ENCODE assay signal across 8 cellular contexts in genomic region chr3:176872771-176873209, GRCh38.
DNase-seq lines count a peak whose midpoint lies in the region; ATAC-seq, FAIRE-seq and TF ChIP-seq lines count a peak whose summit lies in the region.

No MANE protein-coding gene starts in this region.

- intact Hi-C loops in spleen (cut with DNase I; ENCODE audit: low total_unique reads), result loop anchor here (5.0 kb wide), 2 partner anchors 70 to 1515 kb away; no protein-coding TSS in a partner anchor

- DNase-seq in GM03348 (ENCODE audit: low spot score) (peak; percentile 28), HUDEP-2 (lab: John Stamatoyannopoulos, UW; ENCODE audit: unreplicated experiment in 76 of 76) (peak in 42 of 76 experiments; percentile 0 to 50 (median 11)), SJCRH30 (peak; percentile 48 to 77), hepatic stellate cell (ENCODE audit: low spot score) (peak; percentile 11), spleen (no peak), RCC 7860 (ENCODE audit: low spot score) (no peak)
- peak; percentile 46 for DNase-seq in activated naive CD8-positive, alpha-beta T cell treated with anti-CD3 and anti-CD28 coated beads for 36 hours

- peak; percentile 99 for ATAC-seq in GM21576 (IDR thresholded peaks at IDR 0.05; ENCODE audit: unreplicated experiment)

- no peak overlapping the region for H3K4me3 ChIP-seq in SJCRH30
- H3K4me3 ChIP-seq in spleen, result no peak overlapping the region

- H3K27me3 Mint-ChIP-seq in activated naive CD8-positive, alpha-beta T cell treated with anti-CD3 and anti-CD28 coated beads for 36 hours, result no peaks in the 10 kb centered on the region

- H3K4me3 Mint-ChIP-seq in activated naive CD8-positive, alpha-beta T cell treated with anti-CD3 and anti-CD28 coated beads for 36 hours, result no peak overlapping the region

- H3K36me3 ChIP-seq in SJCRH30, result no peaks in the 10 kb centered on the region
- H3K36me3 ChIP-seq in spleen, result no peaks in the 10 kb centered on the region

- peaks cover 4% of the 10 kb centered on the region for H3K4me1 Mint-ChIP-seq in activated naive CD8-positive, alpha-beta T cell treated with anti-CD3 and anti-CD28 coated beads for 36 hours

- peak; percentile 53 to 82 (median 73) for TF ChIP-seq CTCF in spleen (IDR thresholded peaks at IDR 0.05 in 8 of 11, conservative IDR thresholded peaks at IDR 0.05 in 3 of 11)

- no peak overlapping the region for H3K27ac Mint-ChIP-seq in activated naive CD8-positive, alpha-beta T cell treated with anti-CD3 and anti-CD28 coated beads for 36 hours

- no peak for TF ChIP-seq POLR2A in spleen (IDR thresholded peaks at IDR 0.05)

- H3K9me3 Mint-ChIP-seq in activated naive CD8-positive, alpha-beta T cell treated with anti-CD3 and anti-CD28 coated beads for 36 hours, result peaks cover 9% of the 10 kb centered on the region

- H3K27ac ChIP-seq in SJCRH30 (no peak overlapping the region), spleen (no peak overlapping the region)

- H3K9me3 ChIP-seq in SJCRH30 (replicated peaks) (no peaks in the 10 kb centered on the region; the same call in 1 of the 2 replicates), spleen (peaks cover 0 to 40% (median 3%) of the 10 kb centered on the region in 8 donors)

- H3K27me3 ChIP-seq in SJCRH30 (no peaks in the 10 kb centered on the region), spleen (replicated peaks in 1 of 7) (peaks cover 0 to 2% (median 0%) of the 10 kb centered on the region in 7 donors)

- WGBS in spleen, 5 donors, result 26 to 33% (median 31%) methylated on average over 4 of the region's 4 CpGs

- no peaks in the 10 kb centered on the region for H3K36me3 Mint-ChIP-seq in activated naive CD8-positive, alpha-beta T cell treated with anti-CD3 and anti-CD28 coated beads for 36 hours

- peaks cover 14% of the 10 kb centered on the region for H3K4me1 ChIP-seq in SJCRH30
- peaks cover 0 to 9% (median 6%) of the 10 kb centered on the region in 6 donors for H3K4me1 ChIP-seq in spleen

- FAIRE-seq in RCC 7860 (lab: Jason Lieb, UNC), result no peak

Comparison
In these comparisons a context has a peak if more than half of its experiments do, and no peak if none do; other contexts are left out.
1. DNase-seq: peak in GM03348 (single experiment), HUDEP-2 (42 of 76), SJCRH30 (2 of 2), activated naive CD8-positive, alpha-beta T cell treated with anti-CD3 and anti-CD28 coated beads for 36 hours (single experiment) and hepatic stellate cell (single experiment); none in spleen (single experiment) and RCC 7860 (single experiment).